In genomic region chr11:61173456-61173855, GRCh38 we compare ENCODE assay signal across 14 cellular contexts. TPM values are rescaled to one million over a fixed set of nuclear protein-coding genes. Genes with fewer than 3 reads are reported as not detected.
DNase-seq lines count a peak whose midpoint lies in the region; ATAC-seq and TF ChIP-seq lines count a peak whose summit lies in the region.
"Had no signal": no experiment of that assay in that cellular context is flagged by ENCODE, and none has a peak within 500 bp of the region (broad histone marks: within the 10 kb centered on the region; RNA-seq: fewer than 3 reads in every experiment).

No MANE protein-coding gene starts in this region.

- no peak overlapping the region for H2AK5ac ChIP-seq in mesendoderm (ENCODE audit: low read length)

- H3K36me3 Mint-ChIP-seq in activated T-cell treated with anti-CD3 and anti-CD28 coated beads, Interleukin-2, amount 50 U/mL, for 24 hours (ENCODE audit: low read depth) = no peaks in the 10 kb centered on the region

- no peak overlapping the region for H3K23ac ChIP-seq in mesendoderm (ENCODE audit: low read length)

- H3K4me1 ChIP-seq in foreskin keratinocyte (no peaks in the 10 kb centered on the region), mesendoderm (ENCODE audit: control insufficient read depth, low read depth, low read length) (no peaks in the 10 kb centered on the region)
- H3K4me1 ChIP-seq: ascending aorta had no signal

- no peak overlapping the region for H3K4me3 ChIP-seq in mesendoderm (ENCODE audit: low read length)
- H3K4me3 ChIP-seq: ascending aorta, thoracic aorta had no signal

- H3K27me3 ChIP-seq in foreskin keratinocyte (peaks cover 5% of the 10 kb centered on the region), mesendoderm (ENCODE audit: insufficient read depth, low read length, poor library complexity) (no peaks in the 10 kb centered on the region)
- H3K27me3 ChIP-seq: ascending aorta had no signal

- H3K9ac ChIP-seq in mesendoderm (ENCODE audit: low read length) = no peak overlapping the region

- no peak overlapping the region for H2BK15ac ChIP-seq in mesendoderm (replicated peaks; ENCODE audit: low read depth)

- TF ChIP-seq CTCF in C4-2B (conservative IDR thresholded peaks at IDR 0.05) = peak; percentile 59
- TF ChIP-seq CTCF in foreskin keratinocyte (conservative IDR thresholded peaks at IDR 0.05) = peak; percentile 23

- no peak overlapping the region for H3K18ac ChIP-seq in mesendoderm (ENCODE audit: low read length)

- H3K4me3 Mint-ChIP-seq in activated T-cell treated with anti-CD3 and anti-CD28 coated beads, Interleukin-2, amount 50 U/mL, for 24 hours = no peak overlapping the region
- H3K4me3 Mint-ChIP-seq: activated CD4-positive, alpha-beta T cell treated with anti-CD3 and anti-CD28 coated beads, Interleukin-2, amount 10 ng/mL, durations not matched to agents 7 days and 5 days had no signal

- no peak overlapping the region for H2BK5ac ChIP-seq in mesendoderm (ENCODE audit: low read length)

- H3K27ac ChIP-seq in C4-2B (no peak overlapping the region), foreskin keratinocyte (no peak overlapping the region), mesendoderm (ENCODE audit: low read depth, low read length) (no peak overlapping the region)
- H3K27ac ChIP-seq: ascending aorta, thoracic aorta had no signal

- H3K27ac Mint-ChIP-seq in activated T-cell treated with anti-CD3 and anti-CD28 coated beads, Interleukin-2, amount 50 U/mL, for 24 hours = no peak overlapping the region
- H3K27ac Mint-ChIP-seq: activated CD4-positive, alpha-beta T cell treated with anti-CD3 and anti-CD28 coated beads, Interleukin-2, amount 10 ng/mL, durations not matched to agents 7 days and 5 days had no signal

- H3K79me1 ChIP-seq in mesendoderm (ENCODE audit: low read length) = no peaks in the 10 kb centered on the region

- no peak overlapping the region for H3K56ac ChIP-seq in mesendoderm (ENCODE audit: low read length)

- no peak overlapping the region for H4K8ac ChIP-seq in mesendoderm (ENCODE audit: low read depth, low read length)

- no peaks in the 10 kb centered on the region for H3K36me3 ChIP-seq in mesendoderm (ENCODE audit: control insufficient read depth, insufficient read depth, low read length)
- H3K36me3 ChIP-seq: ascending aorta, thoracic aorta had no signal

- ATAC-seq in foreskin keratinocyte = no peak

- DNase-seq in HCEC 1CT (peak; percentile 35), RPMI7951 (ENCODE audit: low read depth) (peak; percentile 49), foreskin keratinocyte (no peak), epidermal melanocyte (ENCODE audit: insufficient read length, low spot score) (no peak), DMS114 treated with DMSO at 0.1 percent for 48 hours (lab: John Stamatoyannopoulos, UW; ENCODE audit: unreplicated experiment) (no peak), mesendoderm (no peak)
- no peak for DNase-seq in activated T-cell treated with anti-CD3 and anti-CD28 coated beads, Interleukin-2, amount 50 U/mL, for 24 hours
- DNase-seq: activated CD4-positive, alpha-beta T cell treated with anti-CD3 and anti-CD28 coated beads, Interleukin-2, amount 10 ng/mL, durations not matched to agents 7 days and 5 days; glutamatergic neuron; NCI-H2171 treated with DMSO at 0.1 percent for 48 hours had no signal

- no peak overlapping the region for H3K4me2 ChIP-seq in mesendoderm (ENCODE audit: low read length)

- no peaks in the 10 kb centered on the region for H3K79me2 ChIP-seq in mesendoderm (ENCODE audit: control insufficient read depth, insufficient read depth, low read length)

- H2BK120ac ChIP-seq in mesendoderm (ENCODE audit: low read depth, low read length) = no peak overlapping the region

- H3K9me3 Mint-ChIP-seq in activated T-cell treated with anti-CD3 and anti-CD28 coated beads, Interleukin-2, amount 50 U/mL, for 24 hours = no peaks in the 10 kb centered on the region

- H3K4ac ChIP-seq in mesendoderm (ENCODE audit: low read depth, low read length) = no peak overlapping the region

- no peaks in the 10 kb centered on the region for H3K27me3 Mint-ChIP-seq in activated T-cell treated with anti-CD3 and anti-CD28 coated beads, Interleukin-2, amount 50 U/mL, for 24 hours

- WGBS in mesendoderm (ENCODE audit: extremely low coverage, insufficient coverage, low lambda C conversion rate) = no CpG with 5 or more reads among the region's 4 CpGs

- H3K4me1 Mint-ChIP-seq in activated T-cell treated with anti-CD3 and anti-CD28 coated beads, Interleukin-2, amount 50 U/mL, for 24 hours (ENCODE audit: low read depth) = peaks cover 18% of the 10 kb centered on the region

- H4K5ac ChIP-seq in mesendoderm (ENCODE audit: low read length) = no peak overlapping the region

RNA-seq across cellular contexts. Expression of gene VPS37C, which starts 12.2 kb away (rescaled TPM):
- total RNA-seq in RPMI7951 (2014; rRNA removed; shearing (Covaris generic)) = 11.5 TPM in 2 replicates
- 11.5 and 14.2 TPM in 2 replicates for total RNA-seq in foreskin keratinocyte
- 11.1 TPM in 2 replicates for polyA plus RNA-seq in foreskin keratinocyte
- 14.1 TPM for polyA plus RNA-seq in mesendoderm (2013, experiment 1 of 2)
- 14.8 TPM for polyA plus RNA-seq in mesendoderm (2013, experiment 2 of 2)

RNA-seq across cellular contexts. Expression of gene PGA3, which starts 29.9 kb away (rescaled TPM):
- total RNA-seq in RPMI7951 (2014; rRNA removed; shearing (Covaris generic)) = 0.39 TPM in 1 of 2 replicates, not detected in the other
- total RNA-seq in foreskin keratinocyte = not detected in 2 replicates
- polyA plus RNA-seq in foreskin keratinocyte = not detected in 2 replicates
- 0.04 TPM for polyA plus RNA-seq in mesendoderm (2013, experiment 1 of 2)
- polyA plus RNA-seq in mesendoderm (2013, experiment 2 of 2) = 0.06 TPM
- total RNA-seq: activated CD4-positive, alpha-beta T cell treated with anti-CD3 and anti-CD28 coated beads, Interleukin-2, amount 10 ng/mL, durations not matched to agents 7 days and 5 days; G401 had no signal

RNA-seq across cellular contexts. Expression of gene PGA4, which starts 48.7 kb away (rescaled TPM):
- total RNA-seq in RPMI7951 (2014; rRNA removed; shearing (Covaris generic)) = not detected in 2 replicates
- not detected in 2 replicates for total RNA-seq in foreskin keratinocyte
- not detected in 2 replicates for polyA plus RNA-seq in foreskin keratinocyte
- 0.18 TPM for polyA plus RNA-seq in mesendoderm (2013, experiment 1 of 2)
- polyA plus RNA-seq in mesendoderm (2013, experiment 2 of 2) = 0.24 TPM
- total RNA-seq: activated CD4-positive, alpha-beta T cell treated with anti-CD3 and anti-CD28 coated beads, Interleukin-2, amount 10 ng/mL, durations not matched to agents 7 days and 5 days; G401 had no signal

Comparison
In these comparisons a context has a peak if more than half of its experiments do, and no peak if none do; other contexts are left out.
1. DNase-seq: peak in HCEC 1CT (single experiment) and RPMI7951 (single experiment); none in foreskin keratinocyte (0 of 2), epidermal melanocyte (single experiment), activated T-cell treated with anti-CD3 and anti-CD28 coated beads, Interleukin-2, amount 50 U/mL, for 24 hours (single experiment), DMS114 treated with DMSO at 0.1 percent for 48 hours (single experiment) and mesendoderm (single experiment).